Comparison of ENCODE assay signal across 1 cellular context in the genomic region with DNA sequence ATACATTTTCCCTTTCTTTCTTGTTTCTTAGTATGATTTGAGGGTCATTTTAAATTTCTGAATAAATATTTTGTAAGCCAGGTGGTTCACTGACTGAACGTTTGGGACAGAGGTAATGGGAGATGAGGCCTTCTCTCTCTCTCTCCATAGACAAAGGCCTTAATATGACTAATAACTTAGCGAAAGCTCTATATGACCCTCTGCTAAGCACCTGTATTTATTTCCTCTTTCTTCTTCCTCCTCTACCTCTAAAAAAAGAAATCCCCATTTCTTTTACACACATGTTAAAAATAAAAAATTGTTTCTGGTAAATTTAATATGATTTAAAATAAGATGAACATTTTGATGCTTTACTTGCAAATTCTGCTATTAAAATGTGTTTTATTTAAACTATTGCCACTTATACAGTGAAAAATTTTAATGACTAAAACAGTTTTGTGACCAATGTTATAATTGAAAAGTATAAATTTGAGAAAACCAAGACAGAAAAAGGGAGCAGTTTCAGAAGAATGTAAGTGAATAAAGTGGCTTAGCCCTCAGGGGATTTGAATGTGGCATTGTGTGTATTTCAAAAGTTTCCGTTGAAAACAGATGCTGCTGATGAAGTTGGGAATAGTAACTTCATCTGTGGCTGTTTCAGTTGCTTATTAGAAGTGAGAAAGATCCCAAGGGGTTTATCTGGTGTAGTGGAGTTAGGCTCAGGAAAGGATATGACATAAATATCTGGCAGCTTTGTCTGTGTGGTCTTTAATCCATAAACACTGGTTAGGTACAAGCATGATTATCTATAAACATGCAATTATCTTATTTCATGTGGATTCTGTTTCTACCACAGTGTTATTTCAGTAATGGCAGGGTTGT.
TF ChIP-seq lines count a peak whose summit lies in the region.

No MANE protein-coding gene starts in this region.

TF ChIP-seq in HEK293, 187 proteins besides CTCF, POLR2A, EP300 and RAD21 (continued from another document):
- TF ChIP-seq ZNF549 (tag by site-specific recombination; IDR thresholded peaks at IDR 0.05) (no peak), ZBTB17 (tag by site-specific recombination; IDR thresholded peaks at IDR 0.05) (peak; percentile 46; the same call in 1 of the 2 replicates)
